Comparison of ENCODE assay signal across 20 cellular contexts in genomic region chr9:87370003-87370685, GRCh38.
"Had no signal": no experiment of that assay in that cellular context is flagged by ENCODE, and none has a peak within 500 bp of the region (broad histone marks: within the 10 kb centered on the region; RNA-seq: fewer than 3 reads in every experiment).

No MANE protein-coding gene starts in this region.

- H3K36me3 Mint-ChIP-seq: activated CD8-positive, alpha-beta memory T cell treated with anti-CD3 and anti-CD28 coated beads, Interleukin-2, amount 10 ng/mL, durations not matched to agents 7 days and 5 days; activated naive CD8-positive, alpha-beta T cell treated with anti-CD3 and anti-CD28 coated beads for 36 hours; memory B cell; stimulated activated naive B cell treated with anti-CD40 and anti-IgM and Interleukin-4, amounts not matched to agents 10 μg/mL and 1 μg/mL and 100 μg/mL, for 72 hours had no signal

- H3K4me1 Mint-ChIP-seq: stimulated activated naive B cell treated with anti-CD40 and anti-IgM and Interleukin-4, amounts not matched to agents 10 μg/mL and 1 μg/mL and 100 μg/mL, for 72 hours had no signal

- H3K9me3 Mint-ChIP-seq: activated CD4-positive, alpha-beta memory T cell treated with anti-CD3 and anti-CD28 coated beads, Interleukin-2, amount 10 ng/mL, durations not matched to agents 7 days and 5 days; activated naive CD8-positive, alpha-beta T cell treated with anti-CD3 and anti-CD28 coated beads for 36 hours; T-helper 2 cell treated with Interferon-gamma antibody and Interleukin-4, amounts not matched to agents 5 μg/mL and 100 μg/mL, for 36 hours had no signal

- H3K27ac ChIP-seq: gastrocnemius medialis, heart left ventricle, left ventricle myocardium inferior, sigmoid colon, spleen, thoracic aorta had no signal

- H3K9me3 ChIP-seq: gastrocnemius medialis, thoracic aorta had no signal

- H3K4me3 Mint-ChIP-seq: activated CD4-positive, alpha-beta memory T cell treated with anti-CD3 and anti-CD28 coated beads, Interleukin-2, amount 10 ng/mL, durations not matched to agents 7 days and 5 days; activated CD8-positive, alpha-beta memory T cell treated with anti-CD3 and anti-CD28 coated beads, Interleukin-2, amount 10 ng/mL, durations not matched to agents 7 days and 5 days; activated naive CD8-positive, alpha-beta T cell treated with anti-CD3 and anti-CD28 coated beads for 36 hours; memory B cell; nephron; stimulated activated naive B cell treated with anti-CD40 and anti-IgM and Interleukin-4, amounts not matched to agents 10 μg/mL and 1 μg/mL and 100 μg/mL, for 72 hours; T-helper 2 cell treated with Interferon-gamma antibody and Interleukin-4, amounts not matched to agents 5 μg/mL and 100 μg/mL, for 36 hours had no signal

- DNase-seq: activated CD4-positive, alpha-beta memory T cell treated with anti-CD3 and anti-CD28 coated beads, Interleukin-2, amount 10 ng/mL, durations not matched to agents 7 days and 5 days; activated CD4-positive, alpha-beta T cell treated with anti-CD3 and anti-CD28 coated beads for 48 hours; activated CD4-positive, CD25-positive, alpha-beta regulatory T cell; activated CD8-positive, alpha-beta memory T cell treated with anti-CD3 and anti-CD28 coated beads, Interleukin-2, amount 10 ng/mL, durations not matched to agents 7 days and 5 days; activated naive CD4-positive, alpha-beta T cell; activated naive CD8-positive, alpha-beta T cell treated with anti-CD3 and anti-CD28 coated beads for 36 hours; cerebellar nuclear complex; effector CD4-positive, alpha-beta T cell; gastrocnemius medialis; heart left ventricle; left ventricle myocardium inferior; nucleus accumbens; posterior cingulate gyrus; sigmoid colon; spleen; stimulated activated naive B cell treated with anti-CD40 and anti-IgM and Interleukin-4, amounts not matched to agents 10 μg/mL and 1 μg/mL and 100 μg/mL, for 72 hours had no signal

- H3K27me3 ChIP-seq: gastrocnemius medialis, sigmoid colon had no signal

- H3K4me3 ChIP-seq: gastrocnemius medialis, heart left ventricle, left ventricle myocardium inferior, sigmoid colon, spleen, thoracic aorta had no signal

- H3K4me1 ChIP-seq: gastrocnemius medialis, heart left ventricle, left ventricle myocardium inferior, spleen had no signal

- H3K27ac Mint-ChIP-seq: activated CD4-positive, alpha-beta memory T cell treated with anti-CD3 and anti-CD28 coated beads, Interleukin-2, amount 10 ng/mL, durations not matched to agents 7 days and 5 days; activated CD8-positive, alpha-beta memory T cell treated with anti-CD3 and anti-CD28 coated beads, Interleukin-2, amount 10 ng/mL, durations not matched to agents 7 days and 5 days; activated naive CD8-positive, alpha-beta T cell treated with anti-CD3 and anti-CD28 coated beads for 36 hours; memory B cell; stimulated activated naive B cell treated with anti-CD40 and anti-IgM and Interleukin-4, amounts not matched to agents 10 μg/mL and 1 μg/mL and 100 μg/mL, for 72 hours; T-helper 2 cell treated with Interferon-gamma antibody and Interleukin-4, amounts not matched to agents 5 μg/mL and 100 μg/mL, for 36 hours had no signal

- H3K36me3 ChIP-seq: gastrocnemius medialis, heart left ventricle, left ventricle myocardium inferior, sigmoid colon, spleen, thoracic aorta had no signal
